Comparison of ENCODE assay signal across 9 cellular contexts in the genomic region with DNA sequence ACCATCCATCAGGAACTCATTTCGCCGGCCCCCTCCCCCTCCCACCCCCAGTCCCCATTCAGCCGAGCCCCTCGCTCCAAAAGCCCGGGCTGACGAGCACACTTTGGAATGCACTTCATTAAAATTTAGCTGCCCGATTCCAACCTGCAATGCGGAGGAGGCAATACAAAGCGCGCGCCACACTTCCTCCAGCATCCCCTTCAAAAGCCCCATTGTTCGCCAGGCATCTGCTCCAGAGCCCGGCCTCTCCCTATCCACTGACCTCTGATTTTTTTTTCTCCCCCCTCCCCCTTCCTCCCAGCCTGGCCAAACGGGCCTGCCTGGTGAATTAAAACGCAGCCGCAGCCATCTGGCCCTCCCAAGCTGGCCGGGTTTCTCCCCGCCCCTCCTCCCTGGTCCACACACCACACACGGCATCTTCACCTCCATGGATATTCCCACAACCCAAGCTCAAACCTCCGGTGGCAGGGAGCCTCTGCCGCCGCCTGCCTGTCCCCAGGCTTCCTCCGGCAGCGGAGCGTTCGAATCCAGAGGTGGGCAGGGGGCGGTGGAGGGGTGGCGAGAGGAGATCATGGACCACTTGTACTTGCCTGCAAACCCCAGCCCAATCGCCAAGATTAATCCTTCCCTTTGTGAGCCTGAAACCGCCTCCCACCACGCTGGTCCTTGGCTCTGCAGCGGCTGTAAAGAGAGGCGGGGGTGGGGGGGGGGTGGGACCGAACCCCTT.
DNase-seq lines count a peak whose midpoint lies in the region; ATAC-seq and TF ChIP-seq lines count a peak whose summit lies in the region.
"Had no signal": no experiment of that assay in that cellular context is flagged by ENCODE, and none has a peak within 500 bp of the region (broad histone marks: within the 10 kb centered on the region; RNA-seq: fewer than 3 reads in every experiment).

No MANE protein-coding gene starts in this region.

- intact Hi-C loops in left ventricle myocardium superior (cut with micrococcal nuclease), result no loop called here

- H3K9me3 Mint-ChIP-seq in progenitor cell of endocrine pancreas (ENCODE audit: low read depth), result no peaks in the 10 kb centered on the region
- H3K9me3 Mint-ChIP-seq in immature natural killer cell, result peaks cover 0 to 14% (median 7%) of the 10 kb centered on the region in 6 donors
- H3K9me3 Mint-ChIP-seq: memory B cell had no signal

- DNase-seq in ELF-1 (ENCODE audit: low read depth, low spot score) (peak; percentile 90), left ventricle myocardium superior (peak; percentile 38), progenitor cell of endocrine pancreas (ENCODE audit: low spot score, unreplicated experiment) (peak; percentile 54), OCI-M1 (lab: John Stamatoyannopoulos, UW) (no peak), immature natural killer cell (no peak)

- H3K27ac Mint-ChIP-seq in progenitor cell of endocrine pancreas (peak overlapping the region; percentile 97), immature natural killer cell (no peak overlapping the region)
- H3K27ac Mint-ChIP-seq: memory B cell had no signal

- H3K36me3 Mint-ChIP-seq in progenitor cell of endocrine pancreas (ENCODE audit: insufficient read depth), result no peaks in the 10 kb centered on the region
- H3K36me3 Mint-ChIP-seq in immature natural killer cell, result no peaks in the 10 kb centered on the region
- H3K36me3 Mint-ChIP-seq: memory B cell had no signal

- peak; percentile 80 for ATAC-seq in SK-N-SH treated with all-trans-retinoic acid at 6 μM for 48 hours
- ATAC-seq in left ventricle myocardium superior, result peak; percentile 72
- ATAC-seq in GM18868 (IDR thresholded peaks at IDR 0.05; ENCODE audit: unreplicated experiment), result no peak
- no peak for ATAC-seq in GM21390 (IDR thresholded peaks at IDR 0.05; ENCODE audit: unreplicated experiment)

- no peak for TF ChIP-seq CTCF in progenitor cell of endocrine pancreas (IDR thresholded peaks at IDR 0.05; ENCODE audit: unreplicated experiment)

- no peaks in the 10 kb centered on the region for H3K27me3 Mint-ChIP-seq in progenitor cell of endocrine pancreas
- peaks cover 2 to 5% (median 3%) of the 10 kb centered on the region in 3 donors for H3K27me3 Mint-ChIP-seq in immature natural killer cell (ENCODE audit: low read depth in 3 of 3)

- H3K4me3 Mint-ChIP-seq in progenitor cell of endocrine pancreas (ENCODE audit: low read depth), result peak overlapping the region; percentile 65
- H3K4me3 Mint-ChIP-seq in immature natural killer cell, result no peak overlapping the region
- H3K4me3 Mint-ChIP-seq: memory B cell had no signal

- H3K4me1 Mint-ChIP-seq in progenitor cell of endocrine pancreas (ENCODE audit: low read depth), result peaks cover 34% of the 10 kb centered on the region
- no peaks in the 10 kb centered on the region for H3K4me1 Mint-ChIP-seq in immature natural killer cell
- H3K4me1 Mint-ChIP-seq: memory B cell had no signal

TF ChIP-seq in SK-N-SH treated with all-trans-retinoic acid at 6 μM for 48 hours, 23 proteins besides CTCF, POLR2A, EP300 and RAD21 (continues in another document):
- TF ChIP-seq ZFP30 (CRISPR knock-in tag; IDR thresholded peaks at IDR 0.05), result no peak
- no peak for TF ChIP-seq ZFP3 (CRISPR knock-in tag; IDR thresholded peaks at IDR 0.05)
- TF ChIP-seq PPARA (CRISPR knock-in tag; IDR thresholded peaks at IDR 0.05; ENCODE audit: borderline replicate concordance), result no peak
- TF ChIP-seq BACH2 (CRISPR knock-in tag; IDR thresholded peaks at IDR 0.05; ENCODE audit: borderline replicate concordance), result no peak
- no peak for TF ChIP-seq GLIS3 (CRISPR knock-in tag; IDR thresholded peaks at IDR 0.05)
- TF ChIP-seq, protein P1, sequence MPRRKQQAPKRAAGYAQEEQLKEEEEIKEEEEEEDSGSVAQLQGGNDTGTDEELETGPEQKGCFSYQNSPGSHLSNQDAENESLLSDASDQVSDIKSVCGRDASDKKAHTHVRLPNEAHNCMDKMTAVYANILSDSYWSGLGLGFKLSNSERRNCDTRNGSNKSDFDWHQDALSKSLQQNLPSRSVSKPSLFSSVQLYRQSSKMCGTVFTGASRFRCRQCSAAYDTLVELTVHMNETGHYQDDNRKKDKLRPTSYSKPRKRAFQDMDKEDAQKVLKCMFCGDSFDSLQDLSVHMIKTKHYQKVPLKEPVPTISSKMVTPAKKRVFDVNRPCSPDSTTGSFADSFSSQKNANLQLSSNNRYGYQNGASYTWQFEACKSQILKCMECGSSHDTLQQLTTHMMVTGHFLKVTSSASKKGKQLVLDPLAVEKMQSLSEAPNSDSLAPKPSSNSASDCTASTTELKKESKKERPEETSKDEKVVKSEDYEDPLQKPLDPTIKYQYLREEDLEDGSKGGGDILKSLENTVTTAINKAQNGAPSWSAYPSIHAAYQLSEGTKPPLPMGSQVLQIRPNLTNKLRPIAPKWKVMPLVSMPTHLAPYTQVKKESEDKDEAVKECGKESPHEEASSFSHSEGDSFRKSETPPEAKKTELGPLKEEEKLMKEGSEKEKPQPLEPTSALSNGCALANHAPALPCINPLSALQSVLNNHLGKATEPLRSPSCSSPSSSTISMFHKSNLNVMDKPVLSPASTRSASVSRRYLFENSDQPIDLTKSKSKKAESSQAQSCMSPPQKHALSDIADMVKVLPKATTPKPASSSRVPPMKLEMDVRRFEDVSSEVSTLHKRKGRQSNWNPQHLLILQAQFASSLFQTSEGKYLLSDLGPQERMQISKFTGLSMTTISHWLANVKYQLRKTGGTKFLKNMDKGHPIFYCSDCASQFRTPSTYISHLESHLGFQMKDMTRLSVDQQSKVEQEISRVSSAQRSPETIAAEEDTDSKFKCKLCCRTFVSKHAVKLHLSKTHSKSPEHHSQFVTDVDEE (CRISPR knock-in tag; IDR thresholded peaks at IDR 0.05), result no peak
- TF ChIP-seq ZNF70 (CRISPR knock-in tag; IDR thresholded peaks at IDR 0.05), result peak; percentile 85
- no peak for TF ChIP-seq ISL1 (CRISPR knock-in tag; IDR thresholded peaks at IDR 0.05)
- TF ChIP-seq ZC3H10 (CRISPR knock-in tag; IDR thresholded peaks at IDR 0.05), result no peak
- TF ChIP-seq, protein P2, sequence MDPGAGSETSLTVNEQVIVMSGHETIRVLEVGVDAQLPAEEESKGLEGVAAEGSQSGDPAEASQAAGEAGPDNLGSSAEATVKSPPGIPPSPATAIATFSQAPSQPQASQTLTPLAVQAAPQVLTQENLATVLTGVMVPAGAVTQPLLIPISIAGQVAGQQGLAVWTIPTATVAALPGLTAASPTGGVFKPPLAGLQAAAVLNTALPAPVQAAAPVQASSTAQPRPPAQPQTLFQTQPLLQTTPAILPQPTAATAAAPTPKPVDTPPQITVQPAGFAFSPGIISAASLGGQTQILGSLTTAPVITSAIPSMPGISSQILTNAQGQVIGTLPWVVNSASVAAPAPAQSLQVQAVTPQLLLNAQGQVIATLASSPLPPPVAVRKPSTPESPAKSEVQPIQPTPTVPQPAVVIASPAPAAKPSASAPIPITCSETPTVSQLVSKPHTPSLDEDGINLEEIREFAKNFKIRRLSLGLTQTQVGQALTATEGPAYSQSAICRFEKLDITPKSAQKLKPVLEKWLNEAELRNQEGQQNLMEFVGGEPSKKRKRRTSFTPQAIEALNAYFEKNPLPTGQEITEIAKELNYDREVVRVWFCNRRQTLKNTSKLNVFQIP (CRISPR knock-in tag; IDR thresholded peaks at IDR 0.05; ENCODE audit: borderline replicate concordance, low read depth), result no peak
- no peak for TF ChIP-seq CSDC2 (CRISPR knock-in tag; IDR thresholded peaks at IDR 0.05)
- no peak for TF ChIP-seq SNAI2 (CRISPR knock-in tag; IDR thresholded peaks at IDR 0.05)
- no peak for TF ChIP-seq ESRRG (CRISPR knock-in tag; IDR thresholded peaks at IDR 0.05)
- TF ChIP-seq ZNF565 (CRISPR knock-in tag; conservative IDR thresholded peaks at IDR 0.05; ENCODE audit: low read depth), result no peak
- TF ChIP-seq CSRNP3 (CRISPR knock-in tag; IDR thresholded peaks at IDR 0.05), result 0 out of 2 replicates have a peak, but pooled peaks have one; percentile 28
- peak; percentile 53 for TF ChIP-seq TCF4 (CRISPR knock-in tag; IDR thresholded peaks at IDR 0.05; ENCODE audit: borderline replicate concordance)
- no peak for TF ChIP-seq RARB (CRISPR knock-in tag; IDR thresholded peaks at IDR 0.05)
- no peak for TF ChIP-seq CREB5 (CRISPR knock-in tag; IDR thresholded peaks at IDR 0.05; ENCODE audit: low read depth)
- TF ChIP-seq ZNF8 (CRISPR knock-in tag; IDR thresholded peaks at IDR 0.05), result no peak
- TF ChIP-seq TOX (CRISPR knock-in tag; IDR thresholded peaks at IDR 0.05; ENCODE audit: borderline replicate concordance), result no peak
- no peak for TF ChIP-seq ARNTL (CRISPR knock-in tag; IDR thresholded peaks at IDR 0.05; ENCODE audit: borderline replicate concordance, low read depth)

Comparison
In these comparisons a context has a peak if more than half of its experiments do, and no peak if none do; other contexts are left out.
1. DNase-seq: peak in ELF-1 (single experiment), left ventricle myocardium superior (single experiment) and progenitor cell of endocrine pancreas (single experiment); none in OCI-M1 (single experiment) and immature natural killer cell (0 of 3).
2. ATAC-seq: peak in SK-N-SH treated with all-trans-retinoic acid at 6 μM for 48 hours (single experiment) and left ventricle myocardium superior (single experiment); none in GM18868 (single experiment) and GM21390 (single experiment).